ENCODE assay signal across 21 cellular contexts in genomic region chr9:36843964-36844363, GRCh38.
"Had no signal": no experiment of that assay in that cellular context is flagged by ENCODE, and none has a peak within 500 bp of the region (broad histone marks: within the 10 kb centered on the region; RNA-seq: fewer than 3 reads in every experiment).

No MANE protein-coding gene starts in this region.

- H3K9me3 Mint-ChIP-seq: activated naive CD8-positive, alpha-beta T cell treated with anti-CD3 and anti-CD28 coated beads, Interleukin-2, amount 50 U/mL, for 24 hours; dendritic cell treated with granulocyte-macrophage colony-stimulating factor and Interleukin-4, amounts not matched to agents 40 ng/mL and 50 ng/mL, for 4 days; effector memory CD8-positive, alpha-beta T cell; neural crest cell; stimulated activated naive CD8-positive, alpha-beta T cell treated with anti-CD3 and anti-CD28 coated beads, Interleukin-15, Interleukin-2, amounts not matched to agents 100 ng/mL and 50 ng/mL, for 24 hours; T-cell had no signal

- H3K4me3 Mint-ChIP-seq: activated CD8-positive, alpha-beta T cell treated with anti-CD3 and anti-CD28 coated beads, Interleukin-2, amount 10 ng/mL, durations not matched to agents 7 days and 5 days; activated naive CD8-positive, alpha-beta T cell treated with anti-CD3 and anti-CD28 coated beads, Interleukin-2, amount 50 U/mL, for 24 hours; dendritic cell treated with granulocyte-macrophage colony-stimulating factor and Interleukin-4, amounts not matched to agents 40 ng/mL and 50 ng/mL, for 4 days; effector memory CD8-positive, alpha-beta T cell; immature natural killer cell; neural crest cell; stimulated activated naive CD8-positive, alpha-beta T cell treated with anti-CD3 and anti-CD28 coated beads, Interleukin-15, Interleukin-2, amounts not matched to agents 100 ng/mL and 50 ng/mL, for 24 hours; T-cell had no signal

- H3K27ac Mint-ChIP-seq: activated CD8-positive, alpha-beta T cell treated with anti-CD3 and anti-CD28 coated beads, Interleukin-2, amount 10 ng/mL, durations not matched to agents 7 days and 5 days; activated naive CD8-positive, alpha-beta T cell treated with anti-CD3 and anti-CD28 coated beads, Interleukin-2, amount 50 U/mL, for 24 hours; dendritic cell treated with granulocyte-macrophage colony-stimulating factor and Interleukin-4, amounts not matched to agents 40 ng/mL and 50 ng/mL, for 4 days; effector memory CD8-positive, alpha-beta T cell; immature natural killer cell; stimulated activated naive CD8-positive, alpha-beta T cell treated with anti-CD3 and anti-CD28 coated beads, Interleukin-15, Interleukin-2, amounts not matched to agents 100 ng/mL and 50 ng/mL, for 24 hours; T-cell had no signal

- H3K27ac ChIP-seq: gastrocnemius medialis, heart left ventricle, prostate gland, skin epidermis, suprapubic skin had no signal

- H3K27me3 Mint-ChIP-seq: activated naive CD8-positive, alpha-beta T cell treated with anti-CD3 and anti-CD28 coated beads, Interleukin-2, amount 50 U/mL, for 24 hours; stimulated activated naive CD8-positive, alpha-beta T cell treated with anti-CD3 and anti-CD28 coated beads, Interleukin-15, Interleukin-2, amounts not matched to agents 100 ng/mL and 50 ng/mL, for 24 hours had no signal

- H3K9me3 ChIP-seq: gastrocnemius medialis, heart left ventricle, prostate gland, suprapubic skin had no signal

- H3K36me3 Mint-ChIP-seq: immature natural killer cell, T-cell had no signal

- DNase-seq: activated CD4-positive, alpha-beta T cell treated with anti-CD3 and anti-CD28 coated beads for 1 hour; activated CD8-positive, alpha-beta memory T cell treated with anti-CD3 and anti-CD28 coated beads, Interleukin-2, amount 50 U/mL, for 4 hours; activated CD8-positive, alpha-beta T cell treated with anti-CD3 and anti-CD28 coated beads, Interleukin-2, amount 10 ng/mL, durations not matched to agents 7 days and 5 days; activated naive CD8-positive, alpha-beta T cell treated with anti-CD3 and anti-CD28 coated beads, Interleukin-2, amount 50 U/mL, for 24 hours; effector memory CD8-positive, alpha-beta T cell; erythroblast; gastrocnemius medialis; immature natural killer cell; right cardiac atrium; stimulated activated CD4-positive, alpha-beta T cell treated with anti-CD3 and anti-CD28 coated beads, Interleukin-15, amount 100 ng/mL, for 24 hours; stimulated activated CD4-positive, alpha-beta T cell treated with anti-CD3 and anti-CD28 coated beads, Interleukin-4, amount 100 ng/mL, for 1 hour; T-cell; T1000; trophoblast cell had no signal

- H3K4me1 Mint-ChIP-seq: activated naive CD8-positive, alpha-beta T cell treated with anti-CD3 and anti-CD28 coated beads, Interleukin-2, amount 50 U/mL, for 24 hours; immature natural killer cell; T-cell had no signal

- H3K36me3 ChIP-seq: gastrocnemius medialis, heart left ventricle, prostate gland, suprapubic skin had no signal

- ATAC-seq: activated CD8-positive, alpha-beta T cell treated with anti-CD3 and anti-CD28 coated beads, Interleukin-2, amount 10 ng/mL, durations not matched to agents 7 days and 5 days; activated naive CD8-positive, alpha-beta T cell treated with anti-CD3 and anti-CD28 coated beads, Interleukin-2, amount 50 U/mL, for 24 hours; effector memory CD8-positive, alpha-beta T cell; gastrocnemius medialis; heart left ventricle; right cardiac atrium; T-cell had no signal

- H3K4me3 ChIP-seq: gastrocnemius medialis, heart left ventricle, prostate gland, skin epidermis, suprapubic skin had no signal

- H3K4me1 ChIP-seq: gastrocnemius medialis, heart left ventricle, prostate gland, suprapubic skin had no signal
